ENCODE assay signal across 14 cellular contexts in genomic region chr11:85930879-85931366, GRCh38.
"Had no signal": no experiment of that assay in that cellular context is flagged by ENCODE, and none has a peak within 500 bp of the region (broad histone marks: within the 10 kb centered on the region; RNA-seq: fewer than 3 reads in every experiment).

No MANE protein-coding gene starts in this region.

- H3K4me1 Mint-ChIP-seq: activated B cell treated with CpG ODN at 0.5 μM for 24 hours; activated CD4-positive, alpha-beta T cell treated with anti-CD3 and anti-CD28 coated beads, Interleukin-2, amount 10 ng/mL, durations not matched to agents 7 days and 5 days; activated naive CD4-positive, alpha-beta T cell treated with anti-CD3 and anti-CD28 coated beads, Interleukin-2, amount 10 ng/mL, durations not matched to agents 7 days and 5 days; activated T-helper 17 cell treated with anti-CD3 and anti-CD28 coated beads, Interleukin-2, amount 50 U/mL, for 72 hours had no signal

- H3K27ac Mint-ChIP-seq: activated B cell treated with CpG ODN at 0.5 μM for 24 hours; activated CD4-positive, alpha-beta T cell treated with anti-CD3 and anti-CD28 coated beads, Interleukin-2, amount 10 ng/mL, durations not matched to agents 7 days and 5 days; activated naive CD4-positive, alpha-beta T cell treated with anti-CD3 and anti-CD28 coated beads, Interleukin-2, amount 10 ng/mL, durations not matched to agents 7 days and 5 days; activated T-helper 17 cell treated with anti-CD3 and anti-CD28 coated beads, Interleukin-2, amount 50 U/mL, for 72 hours; stimulated activated naive CD8-positive, alpha-beta T cell treated with anti-CD3 and anti-CD28 coated beads, Interleukin-15, Interleukin-2, amounts not matched to agents 100 ng/mL and 50 ng/mL, for 24 hours had no signal

- FAIRE-seq: colon had no signal

- H3K4me3 ChIP-seq: testis, upper lobe of right lung had no signal

- H3K9me3 Mint-ChIP-seq: activated CD4-positive, alpha-beta T cell treated with anti-CD3 and anti-CD28 coated beads, Interleukin-2, amount 10 ng/mL, durations not matched to agents 7 days and 5 days; activated naive CD4-positive, alpha-beta T cell treated with anti-CD3 and anti-CD28 coated beads, Interleukin-2, amount 10 ng/mL, durations not matched to agents 7 days and 5 days; activated T-helper 17 cell treated with anti-CD3 and anti-CD28 coated beads, Interleukin-2, amount 50 U/mL, for 72 hours had no signal

- H3K9me3 ChIP-seq: testis had no signal

- H3K36me3 Mint-ChIP-seq: activated naive CD4-positive, alpha-beta T cell treated with anti-CD3 and anti-CD28 coated beads, Interleukin-2, amount 10 ng/mL, durations not matched to agents 7 days and 5 days had no signal

- H3K27me3 ChIP-seq: testis, upper lobe of right lung had no signal

- DNase-seq: activated B cell treated with CpG ODN at 0.5 μM for 24 hours; activated CD4-positive, alpha-beta T cell treated with anti-CD3 and anti-CD28 coated beads, Interleukin-2, amount 10 ng/mL, durations not matched to agents 7 days and 5 days; activated CD8-positive, alpha-beta memory T cell treated with anti-CD3 and anti-CD28 coated beads for 24 hours; activated naive CD4-positive, alpha-beta T cell treated with anti-CD3 and anti-CD28 coated beads, Interleukin-2, amount 10 ng/mL, durations not matched to agents 7 days and 5 days; activated T-cell treated with anti-CD3 and anti-CD28 coated beads for 4 hours; foreskin keratinocyte; left colon; mesenchymal stem cell; stimulated activated CD4-positive, alpha-beta T cell treated with anti-CD3 and anti-CD28 coated beads, Interleukin-4, amount 100 ng/mL, for 1 hour; testis; upper lobe of right lung had no signal

- H3K36me3 ChIP-seq: upper lobe of right lung had no signal

- H3K4me3 Mint-ChIP-seq: activated B cell treated with CpG ODN at 0.5 μM for 24 hours; activated CD4-positive, alpha-beta T cell treated with anti-CD3 and anti-CD28 coated beads, Interleukin-2, amount 10 ng/mL, durations not matched to agents 7 days and 5 days; activated naive CD4-positive, alpha-beta T cell treated with anti-CD3 and anti-CD28 coated beads, Interleukin-2, amount 10 ng/mL, durations not matched to agents 7 days and 5 days; activated T-helper 17 cell treated with anti-CD3 and anti-CD28 coated beads, Interleukin-2, amount 50 U/mL, for 72 hours; stimulated activated naive CD8-positive, alpha-beta T cell treated with anti-CD3 and anti-CD28 coated beads, Interleukin-15, Interleukin-2, amounts not matched to agents 100 ng/mL and 50 ng/mL, for 24 hours had no signal

- H3K27ac ChIP-seq: foreskin keratinocyte, testis, upper lobe of right lung had no signal

- H3K4me1 ChIP-seq: foreskin keratinocyte, testis, upper lobe of right lung had no signal
